ENCODE assay signal across 8 cellular contexts in genomic region chr4:2059034-2059725, GRCh38. TPM values are rescaled to one million over a fixed set of nuclear protein-coding genes. Genes with fewer than 3 reads are reported as not detected.
DNase-seq lines count a peak whose midpoint lies in the region; ATAC-seq and TF ChIP-seq lines count a peak whose summit lies in the region.

A gene with protein sequence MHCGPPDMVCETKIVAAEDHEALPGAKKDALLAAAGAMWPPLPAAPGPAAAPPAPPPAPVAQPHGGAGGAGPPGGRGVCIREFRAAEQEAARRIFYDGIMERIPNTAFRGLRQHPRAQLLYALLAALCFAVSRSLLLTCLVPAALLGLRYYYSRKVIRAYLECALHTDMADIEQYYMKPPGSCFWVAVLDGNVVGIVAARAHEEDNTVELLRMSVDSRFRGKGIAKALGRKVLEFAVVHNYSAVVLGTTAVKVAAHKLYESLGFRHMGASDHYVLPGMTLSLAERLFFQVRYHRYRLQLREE (plus strand): TSS chr4:2059327. CDS start chr4:2059512, 185 bp downstream.

- TF ChIP-seq POLR2A in gastroesophageal sphincter (IDR thresholded peaks at IDR 0.05): no peak

- peak within 1 kb of the TSS; percentile 9 to 53 for H3K4me3 ChIP-seq in gastroesophageal sphincter

- peaks cover 3% of the 10 kb centered on the region for H3K4me1 Mint-ChIP-seq in T-helper 17 cell
- no peaks in the 10 kb centered on the region for H3K4me1 Mint-ChIP-seq in chondrocyte (ENCODE audit: low read depth)

- ATAC-seq in T-helper 17 cell (peak; percentile 62), gastroesophageal sphincter (no peak), GM18511 (IDR thresholded peaks at IDR 0.05; ENCODE audit: unreplicated experiment) (no peak)

- no CpG with 5 or more reads among the region's 122 CpGs for WGBS in gastroesophageal sphincter (ENCODE audit: low coverage in 1 of 2), 2 donors

- H3K36me3 ChIP-seq in gastroesophageal sphincter: no peaks in the 10 kb centered on the region

- TF ChIP-seq EP300 in gastroesophageal sphincter (IDR thresholded peaks at IDR 0.05): no peak

- no peaks in the 10 kb centered on the region for H3K9me3 Mint-ChIP-seq in chondrocyte (ENCODE audit: low read depth)

- H3K9me3 ChIP-seq in T-helper 17 cell (ENCODE audit: control insufficient read depth, low read length, poor library complexity, severe bottlenecking) (no peaks in the 10 kb centered on the region), gastroesophageal sphincter (no peaks in the 10 kb centered on the region)

- H3K27ac Mint-ChIP-seq in T-helper 17 cell (no peak within 1 kb of the TSS), chondrocyte (ENCODE audit: unreplicated experiment) (no peak within 1 kb of the TSS)

- H3K27ac ChIP-seq in gastroesophageal sphincter: no peak within 1 kb of the TSS

- peaks cover 92% of the 10 kb centered on the region for H3K27me3 ChIP-seq in gastroesophageal sphincter

- peak within 1 kb of the TSS; percentile 36 for H3K4me3 Mint-ChIP-seq in T-helper 17 cell
- no peak within 1 kb of the TSS for H3K4me3 Mint-ChIP-seq in chondrocyte (ENCODE audit: unreplicated experiment)

- peaks cover 2% of the 10 kb centered on the region for H3K36me3 Mint-ChIP-seq in T-helper 17 cell (ENCODE audit: low read depth)
- H3K36me3 Mint-ChIP-seq in chondrocyte (ENCODE audit: low read depth): no peaks in the 10 kb centered on the region

- TF ChIP-seq CTCF in gastroesophageal sphincter (IDR thresholded peaks at IDR 0.05) (no peak), chondrocyte (IDR thresholded peaks at IDR 0.05) (no peak)

- H3K27me3 Mint-ChIP-seq in T-helper 17 cell (peaks cover 40% of the 10 kb centered on the region), chondrocyte (ENCODE audit: low read depth) (peaks cover 22% of the 10 kb centered on the region)

- in situ Hi-C loops in KBM-7 (cut with MboI; ENCODE audit: low pct_unique_long_range_greater_than_20kb, low sequenced_read_pairs): no loop called here

- H3K4me1 ChIP-seq in gastroesophageal sphincter: peaks cover 0 to 25% (median 4%) of the 10 kb centered on the region in 3 donors

- peak; percentile 40 for DNase-seq in COLO668 (lab: John Stamatoyannopoulos, UW; ENCODE audit: unreplicated experiment)
- peak; percentile 55 for DNase-seq in KBM-7
- no peak for DNase-seq in T-helper 17 cell
- peak; percentile 70 for DNase-seq in occipital lobe (lab: John Stamatoyannopoulos, UW)
- no peak for DNase-seq in AG08396 (ENCODE audit: low spot score)
- no peak for DNase-seq in chondrocyte (ENCODE audit: low spot score)

RNA-seq across cellular contexts. Expression of the gene that starts here (rescaled TPM):
- total RNA-seq in T-helper 17 cell (not detected), gastroesophageal sphincter (under 1 TPM in 3 of 4 donors, not detected in 1; 0.15 to 0.40 (median 0.35) TPM), occipital lobe (11.4 TPM), chondrocyte (0.53 to 1.6 TPM (median 1.6 TPM) in 3 replicates)

Comparison
In these comparisons a context has a peak if more than half of its experiments do, and no peak if none do; other contexts are left out.
1. Peak in ATAC-seq in T-helper 17 cell; RNA of the gene not detected or under 1 TPM.
2. DNase-seq: peak in COLO668 (single experiment), KBM-7 (single experiment) and occipital lobe (single experiment); none in T-helper 17 cell (0 of 3), AG08396 (single experiment) and chondrocyte (single experiment).